1 cellular context compared by ENCODE assay signal in the genomic region with DNA sequence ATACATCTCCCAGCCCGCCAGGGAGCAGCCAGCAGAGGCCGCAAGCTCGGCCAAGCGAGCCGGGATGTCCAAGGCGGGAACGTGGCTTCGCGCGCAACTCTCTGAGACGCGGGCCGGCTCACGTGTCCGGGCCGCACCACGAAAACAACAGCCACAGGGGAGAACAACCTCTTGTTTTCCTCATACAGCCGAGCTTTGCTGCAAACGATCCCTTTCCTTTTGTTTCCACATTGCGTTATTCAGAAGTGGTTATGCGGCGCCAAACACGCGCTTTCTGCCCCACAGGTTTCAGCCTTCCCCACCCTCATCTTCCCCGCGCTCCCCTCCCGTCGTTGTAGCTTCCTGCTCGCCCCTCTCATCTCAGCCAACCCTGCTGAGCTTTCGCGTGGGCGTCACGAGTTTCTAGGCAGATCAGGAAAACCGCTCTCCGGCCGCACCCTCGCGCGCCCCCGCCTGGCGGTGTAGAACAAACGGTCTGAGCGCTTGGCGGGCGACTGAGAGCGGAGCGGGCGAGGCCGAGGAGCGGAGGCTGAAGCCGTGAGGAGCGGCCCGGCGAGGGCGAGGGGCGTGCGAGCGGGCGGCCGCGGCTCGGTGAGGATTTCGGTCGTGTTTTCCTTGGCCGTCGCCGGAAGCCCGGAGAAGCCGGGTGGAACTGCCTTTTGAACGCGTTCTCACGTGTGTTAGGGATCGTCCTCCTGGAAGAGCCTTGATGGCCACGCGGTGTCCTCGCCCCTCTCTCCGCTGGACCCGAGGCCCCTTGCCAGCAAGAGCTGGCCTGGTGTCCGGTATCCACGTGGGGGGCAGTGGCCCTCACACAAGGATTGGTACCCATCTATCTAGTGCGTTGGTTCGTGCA.
A peak's percentile ranks its signal among the peaks of the same experiment; 100 is the strongest.
TF ChIP-seq lines count a peak whose summit lies in the region.

No MANE protein-coding gene starts in this region.

TF ChIP-seq in GM12878, 131 proteins besides CTCF, POLR2A, EP300 and RAD21 (continued from another document and continues in another):
- TF ChIP-seq, protein P1, sequence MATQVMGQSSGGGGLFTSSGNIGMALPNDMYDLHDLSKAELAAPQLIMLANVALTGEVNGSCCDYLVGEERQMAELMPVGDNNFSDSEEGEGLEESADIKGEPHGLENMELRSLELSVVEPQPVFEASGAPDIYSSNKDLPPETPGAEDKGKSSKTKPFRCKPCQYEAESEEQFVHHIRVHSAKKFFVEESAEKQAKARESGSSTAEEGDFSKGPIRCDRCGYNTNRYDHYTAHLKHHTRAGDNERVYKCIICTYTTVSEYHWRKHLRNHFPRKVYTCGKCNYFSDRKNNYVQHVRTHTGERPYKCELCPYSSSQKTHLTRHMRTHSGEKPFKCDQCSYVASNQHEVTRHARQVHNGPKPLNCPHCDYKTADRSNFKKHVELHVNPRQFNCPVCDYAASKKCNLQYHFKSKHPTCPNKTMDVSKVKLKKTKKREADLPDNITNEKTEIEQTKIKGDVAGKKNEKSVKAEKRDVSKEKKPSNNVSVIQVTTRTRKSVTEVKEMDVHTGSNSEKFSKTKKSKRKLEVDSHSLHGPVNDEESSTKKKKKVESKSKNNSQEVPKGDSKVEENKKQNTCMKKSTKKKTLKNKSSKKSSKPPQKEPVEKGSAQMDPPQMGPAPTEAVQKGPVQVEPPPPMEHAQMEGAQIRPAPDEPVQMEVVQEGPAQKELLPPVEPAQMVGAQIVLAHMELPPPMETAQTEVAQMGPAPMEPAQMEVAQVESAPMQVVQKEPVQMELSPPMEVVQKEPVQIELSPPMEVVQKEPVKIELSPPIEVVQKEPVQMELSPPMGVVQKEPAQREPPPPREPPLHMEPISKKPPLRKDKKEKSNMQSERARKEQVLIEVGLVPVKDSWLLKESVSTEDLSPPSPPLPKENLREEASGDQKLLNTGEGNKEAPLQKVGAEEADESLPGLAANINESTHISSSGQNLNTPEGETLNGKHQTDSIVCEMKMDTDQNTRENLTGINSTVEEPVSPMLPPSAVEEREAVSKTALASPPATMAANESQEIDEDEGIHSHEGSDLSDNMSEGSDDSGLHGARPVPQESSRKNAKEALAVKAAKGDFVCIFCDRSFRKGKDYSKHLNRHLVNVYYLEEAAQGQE (IDR thresholded peaks at IDR 0.05; ENCODE audit: low read depth, low read length) = no peak
- TF ChIP-seq KAT2A (conservative IDR thresholded peaks at IDR 0.05; ENCODE audit: control insufficient read depth, low read depth, low read length) (no peak), SPI1 (IDR thresholded peaks at IDR 0.05; ENCODE audit: borderline replicate concordance, insufficient read depth, low read depth, low read length) (no peak), SMAD1 (IDR thresholded peaks at IDR 0.05; ENCODE audit: low read depth, partially characterized antibody) (no peak), HDGF (IDR thresholded peaks at IDR 0.05) (no peak; the same call in 1 of the 2 replicates), CHD1 (IDR thresholded peaks at IDR 0.05; ENCODE audit: low read depth, low read length) (peak; percentile 98), IRF4 (IDR thresholded peaks at IDR 0.05; ENCODE audit: low read depth, low read length) (no peak), WRNIP1 (IDR thresholded peaks at IDR 0.05; ENCODE audit: borderline replicate concordance, low read depth, low read length) (no peak), RFX5 (IDR thresholded peaks at IDR 0.05; ENCODE audit: low read depth, low read length) (peak; percentile 99), SREBF1 (IDR thresholded peaks at IDR 0.05; ENCODE audit: low read length) (peak; percentile 97), BHLHE40 (IDR thresholded peaks at IDR 0.05; ENCODE audit: borderline replicate concordance in 1 of 2, low read depth in 2 of 2, low read length in 1 of 2) (peak; percentile 96 to 98), ETV6 (conservative IDR thresholded peaks at IDR 0.05 in 1 of 2, IDR thresholded peaks at IDR 0.05 in 1 of 2; ENCODE audit: borderline replicate concordance in 1 of 2, low read depth in 1 of 2) (no peak), KDM1A (IDR thresholded peaks at IDR 0.05; ENCODE audit: borderline replicate concordance) (no peak), JUNB (IDR thresholded peaks at IDR 0.05) (no peak), ESRRA (IDR thresholded peaks at IDR 0.05; ENCODE audit: low read length) (no peak), ZNF24 (IDR thresholded peaks at IDR 0.05) (no peak), ZSCAN29 (IDR thresholded peaks at IDR 0.05) (no peak), MTA3 (IDR thresholded peaks at IDR 0.05; ENCODE audit: borderline replicate concordance, low read length) (no peak), EGR1 (IDR thresholded peaks at IDR 0.05; ENCODE audit: borderline replicate concordance in 1 of 2, low read depth in 2 of 2, low read length in 2 of 2) (peak in 1 of 2 experiments; percentile 50; a peak in 1 of 3 replicates), IKZF2 (IDR thresholded peaks at IDR 0.05) (no peak), KLF5 (IDR thresholded peaks at IDR 0.05; ENCODE audit: partially characterized antibody) (peak; percentile 99), CHD2 (IDR thresholded peaks at IDR 0.05; ENCODE audit: borderline replicate concordance, low read depth, low read length) (no peak), ZNF207 (IDR thresholded peaks at IDR 0.05; ENCODE audit: borderline replicate concordance) (no peak; the same call in 1 of the 2 replicates), SMAD5 (IDR thresholded peaks at IDR 0.05; ENCODE audit: low read depth) (no peak), BMI1 (IDR thresholded peaks at IDR 0.05; ENCODE audit: borderline replicate concordance) (no peak), CBX5 (IDR thresholded peaks at IDR 0.05; ENCODE audit: low read depth) (no peak)
- TF ChIP-seq, protein P2, sequence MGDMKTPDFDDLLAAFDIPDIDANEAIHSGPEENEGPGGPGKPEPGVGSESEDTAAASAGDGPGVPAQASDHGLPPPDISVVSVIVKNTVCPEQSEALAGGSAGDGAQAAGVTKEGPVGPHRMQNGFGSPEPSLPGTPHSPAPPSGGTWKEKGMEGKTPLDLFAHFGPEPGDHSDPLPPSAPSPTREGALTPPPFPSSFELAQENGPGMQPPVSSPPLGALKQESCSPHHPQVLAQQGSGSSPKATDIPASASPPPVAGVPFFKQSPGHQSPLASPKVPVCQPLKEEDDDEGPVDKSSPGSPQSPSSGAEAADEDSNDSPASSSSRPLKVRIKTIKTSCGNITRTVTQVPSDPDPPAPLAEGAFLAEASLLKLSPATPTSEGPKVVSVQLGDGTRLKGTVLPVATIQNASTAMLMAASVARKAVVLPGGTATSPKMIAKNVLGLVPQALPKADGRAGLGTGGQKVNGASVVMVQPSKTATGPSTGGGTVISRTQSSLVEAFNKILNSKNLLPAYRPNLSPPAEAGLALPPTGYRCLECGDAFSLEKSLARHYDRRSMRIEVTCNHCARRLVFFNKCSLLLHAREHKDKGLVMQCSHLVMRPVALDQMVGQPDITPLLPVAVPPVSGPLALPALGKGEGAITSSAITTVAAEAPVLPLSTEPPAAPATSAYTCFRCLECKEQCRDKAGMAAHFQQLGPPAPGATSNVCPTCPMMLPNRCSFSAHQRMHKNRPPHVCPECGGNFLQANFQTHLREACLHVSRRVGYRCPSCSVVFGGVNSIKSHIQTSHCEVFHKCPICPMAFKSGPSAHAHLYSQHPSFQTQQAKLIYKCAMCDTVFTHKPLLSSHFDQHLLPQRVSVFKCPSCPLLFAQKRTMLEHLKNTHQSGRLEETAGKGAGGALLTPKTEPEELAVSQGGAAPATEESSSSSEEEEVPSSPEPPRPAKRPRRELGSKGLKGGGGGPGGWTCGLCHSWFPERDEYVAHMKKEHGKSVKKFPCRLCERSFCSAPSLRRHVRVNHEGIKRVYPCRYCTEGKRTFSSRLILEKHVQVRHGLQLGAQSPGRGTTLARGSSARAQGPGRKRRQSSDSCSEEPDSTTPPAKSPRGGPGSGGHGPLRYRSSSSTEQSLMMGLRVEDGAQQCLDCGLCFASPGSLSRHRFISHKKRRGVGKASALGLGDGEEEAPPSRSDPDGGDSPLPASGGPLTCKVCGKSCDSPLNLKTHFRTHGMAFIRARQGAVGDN (IDR thresholded peaks at IDR 0.05) = peak; percentile 96
- TF ChIP-seq, protein P3, sequence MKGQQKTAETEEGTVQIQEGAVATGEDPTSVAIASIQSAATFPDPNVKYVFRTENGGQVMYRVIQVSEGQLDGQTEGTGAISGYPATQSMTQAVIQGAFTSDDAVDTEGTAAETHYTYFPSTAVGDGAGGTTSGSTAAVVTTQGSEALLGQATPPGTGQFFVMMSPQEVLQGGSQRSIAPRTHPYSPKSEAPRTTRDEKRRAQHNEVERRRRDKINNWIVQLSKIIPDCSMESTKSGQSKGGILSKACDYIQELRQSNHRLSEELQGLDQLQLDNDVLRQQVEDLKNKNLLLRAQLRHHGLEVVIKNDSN (IDR thresholded peaks at IDR 0.05; ENCODE audit: borderline replicate concordance, extremely low read length, insufficient read depth, low read depth, low read length) = peak; percentile 89
- TF ChIP-seq, protein P4, sequence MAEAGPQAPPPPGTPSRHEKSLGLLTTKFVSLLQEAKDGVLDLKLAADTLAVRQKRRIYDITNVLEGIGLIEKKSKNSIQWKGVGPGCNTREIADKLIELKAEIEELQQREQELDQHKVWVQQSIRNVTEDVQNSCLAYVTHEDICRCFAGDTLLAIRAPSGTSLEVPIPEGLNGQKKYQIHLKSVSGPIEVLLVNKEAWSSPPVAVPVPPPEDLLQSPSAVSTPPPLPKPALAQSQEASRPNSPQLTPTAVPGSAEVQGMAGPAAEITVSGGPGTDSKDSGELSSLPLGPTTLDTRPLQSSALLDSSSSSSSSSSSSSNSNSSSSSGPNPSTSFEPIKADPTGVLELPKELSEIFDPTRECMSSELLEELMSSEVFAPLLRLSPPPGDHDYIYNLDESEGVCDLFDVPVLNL (IDR thresholded peaks at IDR 0.05; ENCODE audit: low read depth, low read length) = peak; percentile 63
- TF ChIP-seq, protein P5, sequence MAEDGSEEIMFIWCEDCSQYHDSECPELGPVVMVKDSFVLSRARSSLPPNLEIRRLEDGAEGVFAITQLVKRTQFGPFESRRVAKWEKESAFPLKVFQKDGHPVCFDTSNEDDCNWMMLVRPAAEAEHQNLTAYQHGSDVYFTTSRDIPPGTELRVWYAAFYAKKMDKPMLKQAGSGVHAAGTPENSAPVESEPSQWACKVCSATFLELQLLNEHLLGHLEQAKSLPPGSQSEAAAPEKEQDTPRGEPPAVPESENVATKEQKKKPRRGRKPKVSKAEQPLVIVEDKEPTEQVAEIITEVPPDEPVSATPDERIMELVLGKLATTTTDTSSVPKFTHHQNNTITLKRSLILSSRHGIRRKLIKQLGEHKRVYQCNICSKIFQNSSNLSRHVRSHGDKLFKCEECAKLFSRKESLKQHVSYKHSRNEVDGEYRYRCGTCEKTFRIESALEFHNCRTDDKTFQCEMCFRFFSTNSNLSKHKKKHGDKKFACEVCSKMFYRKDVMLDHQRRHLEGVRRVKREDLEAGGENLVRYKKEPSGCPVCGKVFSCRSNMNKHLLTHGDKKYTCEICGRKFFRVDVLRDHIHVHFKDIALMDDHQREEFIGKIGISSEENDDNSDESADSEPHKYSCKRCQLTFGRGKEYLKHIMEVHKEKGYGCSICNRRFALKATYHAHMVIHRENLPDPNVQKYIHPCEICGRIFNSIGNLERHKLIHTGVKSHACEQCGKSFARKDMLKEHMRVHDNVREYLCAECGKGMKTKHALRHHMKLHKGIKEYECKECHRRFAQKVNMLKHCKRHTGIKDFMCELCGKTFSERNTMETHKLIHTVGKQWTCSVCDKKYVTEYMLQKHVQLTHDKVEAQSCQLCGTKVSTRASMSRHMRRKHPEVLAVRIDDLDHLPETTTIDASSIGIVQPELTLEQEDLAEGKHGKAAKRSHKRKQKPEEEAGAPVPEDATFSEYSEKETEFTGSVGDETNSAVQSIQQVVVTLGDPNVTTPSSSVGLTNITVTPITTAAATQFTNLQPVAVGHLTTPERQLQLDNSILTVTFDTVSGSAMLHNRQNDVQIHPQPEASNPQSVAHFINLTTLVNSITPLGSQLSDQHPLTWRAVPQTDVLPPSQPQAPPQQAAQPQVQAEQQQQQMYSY (CRISPR knock-in tag; IDR thresholded peaks at IDR 0.05) = no peak
- TF ChIP-seq, protein P6, sequence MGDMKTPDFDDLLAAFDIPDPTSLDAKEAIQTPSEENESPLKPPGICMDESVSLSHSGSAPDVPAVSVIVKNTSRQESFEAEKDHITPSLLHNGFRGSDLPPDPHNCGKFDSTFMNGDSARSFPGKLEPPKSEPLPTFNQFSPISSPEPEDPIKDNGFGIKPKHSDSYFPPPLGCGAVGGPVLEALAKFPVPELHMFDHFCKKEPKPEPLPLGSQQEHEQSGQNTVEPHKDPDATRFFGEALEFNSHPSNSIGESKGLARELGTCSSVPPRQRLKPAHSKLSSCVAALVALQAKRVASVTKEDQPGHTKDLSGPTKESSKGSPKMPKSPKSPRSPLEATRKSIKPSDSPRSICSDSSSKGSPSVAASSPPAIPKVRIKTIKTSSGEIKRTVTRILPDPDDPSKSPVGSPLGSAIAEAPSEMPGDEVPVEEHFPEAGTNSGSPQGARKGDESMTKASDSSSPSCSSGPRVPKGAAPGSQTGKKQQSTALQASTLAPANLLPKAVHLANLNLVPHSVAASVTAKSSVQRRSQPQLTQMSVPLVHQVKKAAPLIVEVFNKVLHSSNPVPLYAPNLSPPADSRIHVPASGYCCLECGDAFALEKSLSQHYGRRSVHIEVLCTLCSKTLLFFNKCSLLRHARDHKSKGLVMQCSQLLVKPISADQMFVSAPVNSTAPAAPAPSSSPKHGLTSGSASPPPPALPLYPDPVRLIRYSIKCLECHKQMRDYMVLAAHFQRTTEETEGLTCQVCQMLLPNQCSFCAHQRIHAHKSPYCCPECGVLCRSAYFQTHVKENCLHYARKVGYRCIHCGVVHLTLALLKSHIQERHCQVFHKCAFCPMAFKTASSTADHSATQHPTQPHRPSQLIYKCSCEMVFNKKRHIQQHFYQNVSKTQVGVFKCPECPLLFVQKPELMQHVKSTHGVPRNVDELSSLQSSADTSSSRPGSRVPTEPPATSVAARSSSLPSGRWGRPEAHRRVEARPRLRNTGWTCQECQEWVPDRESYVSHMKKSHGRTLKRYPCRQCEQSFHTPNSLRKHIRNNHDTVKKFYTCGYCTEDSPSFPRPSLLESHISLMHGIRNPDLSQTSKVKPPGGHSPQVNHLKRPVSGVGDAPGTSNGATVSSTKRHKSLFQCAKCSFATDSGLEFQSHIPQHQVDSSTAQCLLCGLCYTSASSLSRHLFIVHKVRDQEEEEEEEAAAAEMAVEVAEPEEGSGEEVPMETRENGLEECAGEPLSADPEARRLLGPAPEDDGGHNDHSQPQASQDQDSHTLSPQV (IDR thresholded peaks at IDR 0.05) = no peak
- TF ChIP-seq, protein P7, sequence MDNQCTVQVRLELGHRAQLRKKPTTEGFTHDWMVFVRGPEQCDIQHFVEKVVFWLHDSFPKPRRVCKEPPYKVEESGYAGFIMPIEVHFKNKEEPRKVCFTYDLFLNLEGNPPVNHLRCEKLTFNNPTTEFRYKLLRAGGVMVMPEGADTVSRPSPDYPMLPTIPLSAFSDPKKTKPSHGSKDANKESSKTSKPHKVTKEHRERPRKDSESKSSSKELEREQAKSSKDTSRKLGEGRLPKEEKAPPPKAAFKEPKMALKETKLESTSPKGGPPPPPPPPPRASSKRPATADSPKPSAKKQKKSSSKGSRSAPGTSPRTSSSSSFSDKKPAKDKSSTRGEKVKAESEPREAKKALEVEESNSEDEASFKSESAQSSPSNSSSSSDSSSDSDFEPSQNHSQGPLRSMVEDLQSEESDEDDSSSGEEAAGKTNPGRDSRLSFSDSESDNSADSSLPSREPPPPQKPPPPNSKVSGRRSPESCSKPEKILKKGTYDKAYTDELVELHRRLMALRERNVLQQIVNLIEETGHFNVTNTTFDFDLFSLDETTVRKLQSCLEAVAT (IDR thresholded peaks at IDR 0.05) = peak; percentile 88
- TF ChIP-seq, protein P8, sequence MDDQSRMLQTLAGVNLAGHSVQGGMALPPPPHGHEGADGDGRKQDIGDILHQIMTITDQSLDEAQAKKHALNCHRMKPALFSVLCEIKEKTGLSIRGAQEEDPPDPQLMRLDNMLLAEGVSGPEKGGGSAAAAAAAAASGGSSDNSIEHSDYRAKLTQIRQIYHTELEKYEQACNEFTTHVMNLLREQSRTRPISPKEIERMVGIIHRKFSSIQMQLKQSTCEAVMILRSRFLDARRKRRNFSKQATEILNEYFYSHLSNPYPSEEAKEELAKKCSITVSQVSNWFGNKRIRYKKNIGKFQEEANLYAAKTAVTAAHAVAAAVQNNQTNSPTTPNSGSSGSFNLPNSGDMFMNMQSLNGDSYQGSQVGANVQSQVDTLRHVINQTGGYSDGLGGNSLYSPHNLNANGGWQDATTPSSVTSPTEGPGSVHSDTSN (IDR thresholded peaks at IDR 0.05; ENCODE audit: insufficient replicate concordance, low read depth, low read length) = no peak
